Comparison of ENCODE assay signal across 8 cellular contexts in genomic region chr12:52007158-52007921, GRCh38. TPM values are rescaled to one million over a fixed set of nuclear protein-coding genes. Genes with fewer than 3 reads are reported as not detected.
DNase-seq lines count a peak whose midpoint lies in the region; ATAC-seq and TF ChIP-seq lines count a peak whose summit lies in the region.

No MANE protein-coding gene starts in this region.

- H3K23ac ChIP-seq in neuronal stem cell (ENCODE audit: low read depth, low read length, poor library complexity) = peak overlapping the region; percentile 48

- H3K27me3 ChIP-seq in HUES48 (ENCODE audit: control insufficient read depth, insufficient read depth, low read length) (peaks cover 57% of the 10 kb centered on the region), esophagus muscularis mucosa (peaks cover 2 to 39% (median 14%) of the 10 kb centered on the region in 4 donors), neuronal stem cell (ENCODE audit: control insufficient read depth in 3 of 3, insufficient read depth in 3 of 3, low read depth in 1 of 3, low read length in 3 of 3) (peaks cover 0 to 29% (median 0%) of the 10 kb centered on the region in 3 experiments)

- H3K9me3 ChIP-seq in HUES48 (ENCODE audit: control insufficient read depth, insufficient read depth, low read length) (no peaks in the 10 kb centered on the region), esophagus muscularis mucosa (no peaks in the 10 kb centered on the region), neuronal stem cell (replicated peaks in 1 of 2; ENCODE audit: control insufficient read depth in 2 of 2, insufficient read depth in 1 of 2, low read depth in 1 of 2, low read length in 2 of 2) (peaks cover 4 to 10% of the 10 kb centered on the region in 2 donors)

- H3K9ac ChIP-seq in HUES48 (ENCODE audit: low read depth, low read length) = no peak overlapping the region
- peak overlapping the region; percentile 94 for H3K9ac ChIP-seq in neuronal stem cell (ENCODE audit: low read depth, low read length, poor library complexity)

- TF ChIP-seq POLR2A in esophagus muscularis mucosa (IDR thresholded peaks at IDR 0.05; ENCODE audit: low read depth) = no peak

- H2AFZ ChIP-seq in neuronal stem cell (ENCODE audit: low read length) = no peak overlapping the region

- peaks cover 25% of the 10 kb centered on the region for H3K4me1 ChIP-seq in HUES48 (ENCODE audit: control insufficient read depth, insufficient read depth, low read length)
- H3K4me1 ChIP-seq in esophagus muscularis mucosa = peaks cover 39 to 75% (median 69%) of the 10 kb centered on the region in 4 donors
- H3K4me1 ChIP-seq in neuronal stem cell (ENCODE audit: control insufficient read depth in 2 of 2, insufficient read depth in 1 of 2, low read depth in 1 of 2, low read length in 2 of 2) = peaks cover 24 to 28% of the 10 kb centered on the region in 2 donors

- H4K8ac ChIP-seq in neuronal stem cell (ENCODE audit: low read depth, low read length) = no peak overlapping the region

- DNase-seq in activated CD8-positive, alpha-beta memory T cell treated with anti-CD3 and anti-CD28 coated beads, Interleukin-2, amount 50 U/mL, for 48 hours = peak; percentile 73
- DNase-seq in esophagus muscularis mucosa (ENCODE audit: extremely low spot score) = no peak
- no peak for DNase-seq in neuronal stem cell (ENCODE audit: low spot score)
- DNase-seq in AML-193 (lab: John Stamatoyannopoulos, UW) = no peak

- H2BK5ac ChIP-seq in neuronal stem cell (ENCODE audit: low read length) = peak overlapping the region; percentile 27

- no peak for TF ChIP-seq EP300 in esophagus muscularis mucosa (IDR thresholded peaks at IDR 0.05)

- intact Hi-C loops in esophagus muscularis mucosa (cut with DNase I) = no loop called here

- TF ChIP-seq CTCF in esophagus muscularis mucosa (IDR thresholded peaks at IDR 0.05) = peak in 1 of 3 experiments; percentile 3

- ATAC-seq in HG02623 (IDR thresholded peaks at IDR 0.05; ENCODE audit: unreplicated experiment) (no peak), HG03457 (IDR thresholded peaks at IDR 0.05; ENCODE audit: unreplicated experiment) (no peak), GM18907 (IDR thresholded peaks at IDR 0.05; ENCODE audit: unreplicated experiment) (no peak)

- H2BK15ac ChIP-seq in neuronal stem cell (ENCODE audit: low read length) = peak overlapping the region; percentile 87

- H3K4me3 ChIP-seq in HUES48 (ENCODE audit: low read depth, low read length) (peak overlapping the region; percentile 63), esophagus muscularis mucosa (peak overlapping the region; percentile 64 to 90 (median 76)), neuronal stem cell (ENCODE audit: low read length in 2 of 2) (peak overlapping the region in 1 of 2 donors; percentile 84)

- no peak overlapping the region for H3K4ac ChIP-seq in neuronal stem cell (ENCODE audit: low read length)

- H3K18ac ChIP-seq in neuronal stem cell (ENCODE audit: low read length) = peak overlapping the region; percentile 98

- peak overlapping the region; percentile 63 for H2AK5ac ChIP-seq in neuronal stem cell (ENCODE audit: low read depth, low read length)

- H3K79me1 ChIP-seq in neuronal stem cell (ENCODE audit: low read depth, low read length) = no peaks in the 10 kb centered on the region

- WGBS in esophagus muscularis mucosa = 2% methylated on average over 24 of the region's 72 CpGs
- whole genome bisulfite sequencing in neuronal stem cell (ENCODE audit: extremely low coverage in 2 of 2, insufficient read length in 2 of 2, insufficient replicate concordance in 1 of 2), 2 donors = no CpG with 5 or more reads among the region's 72 CpGs

- no peak overlapping the region for H4K91ac ChIP-seq in neuronal stem cell (ENCODE audit: low read depth, low read length, poor library complexity)

- peak overlapping the region; percentile 96 for H3K4me2 ChIP-seq in neuronal stem cell (ENCODE audit: insufficient read depth, low read length, poor library complexity, severe bottlenecking)

- peak overlapping the region; percentile 76 for H2BK120ac ChIP-seq in neuronal stem cell (ENCODE audit: low read depth, low read length)

- H3K14ac ChIP-seq in neuronal stem cell (ENCODE audit: low read length) = peak overlapping the region; percentile 51

- no peak overlapping the region for H3K27ac ChIP-seq in HUES48 (ENCODE audit: low read depth, low read length)
- H3K27ac ChIP-seq in esophagus muscularis mucosa (replicated peaks in 1 of 4) = peak overlapping the region; percentile 82 to 90 (median 87)
- H3K27ac ChIP-seq in neuronal stem cell (replicated peaks; ENCODE audit: low read length) = no peak overlapping the region

- peak overlapping the region; percentile 68 for H2BK12ac ChIP-seq in neuronal stem cell (ENCODE audit: low read length)

- H3K36me3 ChIP-seq in HUES48 (ENCODE audit: control insufficient read depth, insufficient read depth, low read length) (no peaks in the 10 kb centered on the region), esophagus muscularis mucosa (peaks cover 0 to 27% (median 8%) of the 10 kb centered on the region in 4 donors), neuronal stem cell (replicated peaks in 1 of 2; ENCODE audit: control insufficient read depth in 2 of 2, insufficient read depth in 2 of 2, low read length in 2 of 2) (peaks cover 2 to 27% of the 10 kb centered on the region in 2 donors)

RNA-seq across cellular contexts. Expression of gene TAMALIN, which starts 0.6 kb away (rescaled TPM):
- 10 to 100 TPM; 13.3 to 26.9 (median 18.3) TPM for total RNA-seq in esophagus muscularis mucosa
- polyA plus RNA-seq in neuronal stem cell (2013, experiment 1 of 2) = 11.1 TPM
- 10.9 TPM for polyA plus RNA-seq in neuronal stem cell (2013, experiment 2 of 2)

RNA-seq across cellular contexts. Expression of gene NR4A1, which starts 43.9 kb away (rescaled TPM):
- 10 to 100 TPM; 26.2 to 88.1 (median 59.4) TPM for total RNA-seq in esophagus muscularis mucosa
- 46.2 TPM for polyA plus RNA-seq in neuronal stem cell (2013, experiment 1 of 2)
- polyA plus RNA-seq in neuronal stem cell (2013, experiment 2 of 2) = 44.5 TPM

RNA-seq across cellular contexts. Expression of gene ACVR1B, which starts 55.8 kb away (rescaled TPM):
- total RNA-seq in esophagus muscularis mucosa = 10 to 100 TPM in 3 of 4 donors, 1 to 10 TPM in 1; 9.1 to 22.4 (median 13.9) TPM
- polyA plus RNA-seq in neuronal stem cell (2013, experiment 1 of 2) = 12.6 TPM
- 12.7 TPM for polyA plus RNA-seq in neuronal stem cell (2013, experiment 2 of 2)

Comparison
In these comparisons a context has a peak if more than half of its experiments do, and no peak if none do; other contexts are left out.
1. H3K27ac ChIP-seq: peak in esophagus muscularis mucosa (4 of 4); none in HUES48 (single experiment) and neuronal stem cell (single experiment).